8 cellular contexts compared by ENCODE assay signal in genomic region chr1:11262171-11263049, GRCh38. TPM values are rescaled to one million over a fixed set of nuclear protein-coding genes. Genes with fewer than 3 reads are reported as not detected.
DNase-seq lines count a peak whose midpoint lies in the region; ATAC-seq and TF ChIP-seq lines count a peak whose summit lies in the region.

Gene MTOR (minus strand): TSS chr1:11262551. CDS start chr1:11259409, 3,142 bp downstream.

- H3K36me3 ChIP-seq in Karpas-422 (ENCODE audit: insufficient read depth, low read length), result peaks cover 9% of the 10 kb centered on the region; the same call in 1 of the 2 replicates
- H3K36me3 ChIP-seq in esophagus squamous epithelium, result peaks cover 0 to 27% (median 9%) of the 10 kb centered on the region in 3 donors

- TF ChIP-seq POLR2A in esophagus squamous epithelium (IDR thresholded peaks at IDR 0.05), result peak in 2 of 4 donors; percentile 41 to 56

- H3K9me2 ChIP-seq in Karpas-422 (replicated peaks; ENCODE audit: insufficient read depth, low read length), result no peaks in the 10 kb centered on the region

- 0% methylated on average over 20 to 22 of the region's 60 CpGs for WGBS in esophagus squamous epithelium, 2 donors

- H3K4me3 ChIP-seq in Karpas-422 (ENCODE audit: low read length) (peak within 1 kb of the TSS; percentile 95), esophagus squamous epithelium (peak within 1 kb of the TSS; percentile 78 to 100 (median 94))

- peak within 1 kb of the TSS; percentile 97 for H3K4me2 ChIP-seq in Karpas-422 (ENCODE audit: low read depth, low read length, poor library complexity, severe bottlenecking)

- intact Hi-C loops in esophagus squamous epithelium (cut with DNase I), result no loop called here

- H3K9me3 ChIP-seq in Karpas-422 (ENCODE audit: low read length) (no peaks in the 10 kb centered on the region), esophagus squamous epithelium (no peaks in the 10 kb centered on the region)

- no peaks in the 10 kb centered on the region for H4K20me1 ChIP-seq in Karpas-422 (ENCODE audit: insufficient read depth, low read depth, low read length)

- DNase-seq in Daoy (ENCODE audit: low read depth), result peak; percentile 100
- peak; percentile 100 for DNase-seq in Karpas-422
- peak; percentile 100 for DNase-seq in RKO (ENCODE audit: low spot score)
- DNase-seq in activated T-helper 1 cell treated with Interleukin-2 at 50 U/mL for 16 hours (ENCODE audit: low read depth), result peak; percentile 94
- DNase-seq in esophagus squamous epithelium (lab: John Stamatoyannopoulos, UW), result peak; percentile 96
- peak; percentile 100 for DNase-seq in myocyte (ENCODE audit: low read depth)
- peak; percentile 94 to 99 for DNase-seq in stimulated activated CD8-positive, alpha-beta memory T cell treated with anti-CD3 and anti-CD28 coated beads, Interleukin-7, amount 100 ng/mL, for 48 hours (ENCODE audit: extremely low read depth in 1 of 2, low read depth in 1 of 2)

- peaks cover 14% of the 10 kb centered on the region for H3K4me1 ChIP-seq in Karpas-422 (ENCODE audit: low read length)
- peaks cover 12 to 21% (median 14%) of the 10 kb centered on the region in 3 donors for H3K4me1 ChIP-seq in esophagus squamous epithelium

- H2AFZ ChIP-seq in Karpas-422 (ENCODE audit: low read length), result peak within 1 kb of the TSS; percentile 74

- H3K27ac ChIP-seq in Karpas-422 (ENCODE audit: low read length) (peak within 1 kb of the TSS; percentile 51; the same call in 1 of the 2 replicates), esophagus squamous epithelium (peak within 1 kb of the TSS; percentile 75 to 96 (median 86))

- H3K27me3 ChIP-seq in Karpas-422 (ENCODE audit: low read length) (no peaks in the 10 kb centered on the region), esophagus squamous epithelium (no peaks in the 10 kb centered on the region)

- peaks cover 30% of the 10 kb centered on the region for H3K79me2 ChIP-seq in Karpas-422 (ENCODE audit: low read length)

- peak; percentile 96 for ATAC-seq in GM21825 (IDR thresholded peaks at IDR 0.05; ENCODE audit: unreplicated experiment)

- peak within 1 kb of the TSS; percentile 94 for H3K9ac ChIP-seq in Karpas-422 (ENCODE audit: low read length)

- peak in 2 of 6 experiments; percentile 9 to 27 for TF ChIP-seq CTCF in esophagus squamous epithelium (IDR thresholded peaks at IDR 0.05)

RNA-seq across cellular contexts. Expression of gene MTOR, which starts in this region (rescaled TPM):
- total RNA-seq in Daoy (2014; rRNA removed; shearing (Covaris generic)), result 34.8 and 42.5 TPM in 2 replicates
- total RNA-seq in Karpas-422 (2014; rRNA removed; shearing (Covaris generic); ENCODE audit: low replicate concordance), result 36.4 and 50.1 TPM in 2 replicates
- 10 to 100 TPM; 25.4 to 34.2 (median 30.1) TPM for total RNA-seq in esophagus squamous epithelium
- total RNA-seq in myocyte, result 50.2 and 54.7 TPM in 2 replicates
- 36.6 TPM for polyA plus RNA-seq in myocyte (2012)

Comparison
In these comparisons a context has a peak if more than half of its experiments do, and no peak if none do; other contexts are left out.
1. Peak in every context shown above with its lines: DNase-seq, ATAC-seq, H3K4me3 ChIP-seq and H3K27ac ChIP-seq.